ENCODE assay signal across 24 cellular contexts in the genomic region with DNA sequence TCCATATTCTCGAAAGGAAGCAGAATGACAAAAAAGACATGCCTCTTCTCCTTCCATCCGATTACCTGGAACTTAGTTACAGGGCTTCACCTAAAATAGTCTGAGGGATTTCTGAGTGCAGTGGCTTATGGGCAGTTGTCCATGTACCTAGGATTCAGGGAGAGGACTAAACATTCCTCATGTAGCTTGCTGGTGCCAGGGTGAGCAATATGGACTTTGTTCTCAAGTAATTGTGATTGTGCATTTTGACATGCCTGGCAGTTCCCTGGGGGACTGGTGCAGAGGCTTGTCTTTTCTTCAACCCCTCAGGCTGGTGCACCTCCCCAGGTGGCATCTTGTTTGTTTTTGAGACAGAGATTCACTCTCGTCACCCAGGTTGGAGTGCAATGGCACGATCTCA.
"Had no signal": no experiment of that assay in that cellular context is flagged by ENCODE, and none has a peak within 500 bp of the region (broad histone marks: within the 10 kb centered on the region; RNA-seq: fewer than 3 reads in every experiment).

No MANE protein-coding gene starts in this region.

- H3K36me3 ChIP-seq: heart left ventricle, left ventricle myocardium inferior, neutrophil, spleen, thoracic aorta, upper lobe of left lung, vagina had no signal

- ATAC-seq: activated naive CD8-positive, alpha-beta T cell treated with anti-CD3 and anti-CD28 coated beads, Interleukin-2, amount 50 U/mL, for 24 hours; activated T-cell treated with anti-CD3 and anti-CD28 coated beads, Interleukin-2, amount 50 U/mL, for 4 hours; esophagus mucosa; foreskin keratinocyte; heart left ventricle; T-helper 17 cell had no signal

- H3K4me1 ChIP-seq: left ventricle myocardium inferior, spleen, upper lobe of left lung, vagina had no signal

- H3K9me3 ChIP-seq: heart left ventricle, left ventricle myocardium inferior, neutrophil, spleen, thoracic aorta, upper lobe of left lung, vagina had no signal

- DNase-seq: activated CD4-positive, alpha-beta memory T cell treated with anti-CD3 and anti-CD28 coated beads, Interleukin-2, amount 10 ng/mL, durations not matched to agents 7 days and 5 days; activated CD4-positive, alpha-beta T cell treated with anti-CD3 and anti-CD28 coated beads, Interleukin-2, amount 10 ng/mL, durations not matched to agents 24 days and 14 days; activated CD4-positive, CD25-positive, alpha-beta regulatory T cell treated with anti-CD3 and anti-CD28 coated beads, Interleukin-2, amount 50 U/mL, for 72 hours; activated naive CD8-positive, alpha-beta T cell treated with anti-CD3 and anti-CD28 coated beads, Interleukin-2, amount 50 U/mL, for 24 hours; activated T-cell treated with anti-CD3 and anti-CD28 coated beads, Interleukin-2, amount 50 U/mL, for 4 hours; amygdala; central memory CD4-positive, alpha-beta T cell; foreskin keratinocyte; heart left ventricle; kidney glomerular epithelial cell; left ventricle myocardium inferior; naive B cell; nephron progenitor cell; retina; spleen; stimulated activated CD4-positive, alpha-beta T cell treated with anti-CD3 and anti-CD28 coated beads, Interleukin-4, amount 100 ng/mL, for 1 hour; stimulated activated naive CD8-positive, alpha-beta T cell treated with anti-CD3 and anti-CD28 coated beads, Interleukin-15, Interleukin-2, amounts not matched to agents 100 U/mL and 50 U/mL, for 24 hours; T-helper 17 cell; upper lobe of left lung had no signal

- H3K27me3 ChIP-seq: foreskin keratinocyte, heart left ventricle, spleen, upper lobe of left lung, vagina had no signal

- H3K27ac ChIP-seq: foreskin keratinocyte, heart left ventricle, left ventricle myocardium inferior, neutrophil, spleen, thoracic aorta, upper lobe of left lung, vagina had no signal

- H3K4me3 ChIP-seq: heart left ventricle, left ventricle myocardium inferior, spleen, thoracic aorta, upper lobe of left lung, vagina had no signal

- FAIRE-seq: endothelial cell of umbilical vein had no signal
